16 cellular contexts compared by ENCODE assay signal in the genomic region with DNA sequence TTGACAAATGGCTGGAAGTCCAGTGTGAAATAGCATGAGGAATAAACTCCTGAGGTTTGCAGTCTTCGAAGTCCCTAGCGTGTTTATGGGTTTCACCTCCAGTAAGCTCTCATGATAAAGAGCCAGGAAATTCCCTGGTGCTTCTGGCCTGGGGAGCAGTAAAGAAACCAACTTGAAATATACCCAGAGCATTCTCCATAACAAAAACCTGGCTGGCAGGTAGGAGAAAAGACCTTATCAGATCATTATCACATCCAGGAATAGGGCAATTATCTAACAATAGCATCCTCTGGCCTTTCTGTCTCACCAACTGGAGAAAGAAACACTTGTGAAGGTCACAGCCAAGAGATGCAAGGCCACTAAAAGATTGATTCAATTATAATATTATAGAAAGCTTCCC.
"Had no signal": no experiment of that assay in that cellular context is flagged by ENCODE, and none has a peak within 500 bp of the region (broad histone marks: within the 10 kb centered on the region; RNA-seq: fewer than 3 reads in every experiment).

No MANE protein-coding gene starts in this region.

- H3K27me3 Mint-ChIP-seq: activated CD4-positive, alpha-beta T cell treated with anti-CD3 and anti-CD28 coated beads, Interleukin-2, amount 10 ng/mL, durations not matched to agents 24 days and 14 days; activated CD8-positive, alpha-beta T cell treated with anti-CD3 and anti-CD28 coated beads for 36 hours; effector memory CD8-positive, alpha-beta T cell; memory B cell; naive B cell; stimulated activated naive B cell treated with anti-CD40 and anti-IgM and Interleukin-4, amounts not matched to agents 10 μg/mL and 1 μg/mL and 100 μg/mL, for 72 hours had no signal

- H3K4me2 ChIP-seq: hepatocyte had no signal

- H3K4me1 Mint-ChIP-seq: activated CD4-positive, alpha-beta T cell treated with anti-CD3 and anti-CD28 coated beads, Interleukin-2, amount 10 ng/mL, durations not matched to agents 24 days and 14 days; memory B cell; naive B cell; neural crest cell; stimulated activated naive B cell treated with anti-CD40 and anti-IgM and Interleukin-4, amounts not matched to agents 10 μg/mL and 1 μg/mL and 100 μg/mL, for 72 hours had no signal

- H3K27ac ChIP-seq: body of pancreas, hepatocyte had no signal

- DNase-seq: activated CD4-positive, alpha-beta T cell treated with anti-CD3 and anti-CD28 coated beads, Interleukin-2, amount 10 ng/mL, durations not matched to agents 24 days and 14 days; activated CD8-positive, alpha-beta T cell treated with anti-CD3 and anti-CD28 coated beads for 36 hours; activated naive CD4-positive, alpha-beta T cell treated with anti-CD3 and anti-CD28 coated beads for 36 hours; activated T-cell treated with anti-CD3 and anti-CD28 coated beads, Interleukin-2, amount 50 U/mL, for 1 hour; body of pancreas; caudate nucleus; effector memory CD8-positive, alpha-beta T cell; foreskin fibroblast; mucosa of descending colon; naive B cell; retina; stimulated activated naive B cell treated with anti-CD40 and anti-IgM and Interleukin-4, amounts not matched to agents 10 μg/mL and 1 μg/mL and 100 μg/mL, for 72 hours had no signal

- H3K4me3 Mint-ChIP-seq: activated CD4-positive, alpha-beta T cell treated with anti-CD3 and anti-CD28 coated beads, Interleukin-2, amount 10 ng/mL, durations not matched to agents 24 days and 14 days; activated CD8-positive, alpha-beta T cell treated with anti-CD3 and anti-CD28 coated beads for 36 hours; activated naive CD4-positive, alpha-beta T cell treated with anti-CD3 and anti-CD28 coated beads for 36 hours; effector memory CD8-positive, alpha-beta T cell; memory B cell; naive B cell; neural crest cell; stimulated activated naive B cell treated with anti-CD40 and anti-IgM and Interleukin-4, amounts not matched to agents 10 μg/mL and 1 μg/mL and 100 μg/mL, for 72 hours had no signal

- ATAC-seq: activated CD8-positive, alpha-beta T cell treated with anti-CD3 and anti-CD28 coated beads for 36 hours; body of pancreas; effector memory CD8-positive, alpha-beta T cell; mucosa of descending colon; stimulated activated naive B cell treated with anti-CD40 and anti-IgM and Interleukin-4, amounts not matched to agents 10 μg/mL and 1 μg/mL and 100 μg/mL, for 72 hours had no signal

- H3K4me3 ChIP-seq: body of pancreas, hepatocyte, mucosa of descending colon had no signal

- H3K79me2 ChIP-seq: hepatocyte had no signal

- H3K36me3 Mint-ChIP-seq: memory B cell; naive B cell; stimulated activated naive B cell treated with anti-CD40 and anti-IgM and Interleukin-4, amounts not matched to agents 10 μg/mL and 1 μg/mL and 100 μg/mL, for 72 hours had no signal

- H2AFZ ChIP-seq: hepatocyte had no signal

- H3K4me1 ChIP-seq: body of pancreas had no signal

- H3K27ac Mint-ChIP-seq: activated CD4-positive, alpha-beta T cell treated with anti-CD3 and anti-CD28 coated beads, Interleukin-2, amount 10 ng/mL, durations not matched to agents 24 days and 14 days; activated CD8-positive, alpha-beta T cell treated with anti-CD3 and anti-CD28 coated beads for 36 hours; activated naive CD4-positive, alpha-beta T cell treated with anti-CD3 and anti-CD28 coated beads for 36 hours; activated T-helper 2 cell treated with anti-CD3 and anti-CD28 coated beads, Interferon-gamma antibody, Interleukin-2, Interleukin-4, amounts not matched to agents 10 μg/mL and 5 μg/mL and 100 μg/mL, durations not matched to agents 14 hours and 24 hours and 36 hours; effector memory CD8-positive, alpha-beta T cell; memory B cell; naive B cell; stimulated activated naive B cell treated with anti-CD40 and anti-IgM and Interleukin-4, amounts not matched to agents 10 μg/mL and 1 μg/mL and 100 μg/mL, for 72 hours had no signal

- H3K27me3 ChIP-seq: body of pancreas, hepatocyte had no signal

- H3K9me3 ChIP-seq: body of pancreas had no signal
